Comparison of ENCODE assay signal across 6 cellular contexts in genomic region chr2:200201839-200202238, GRCh38.
DNase-seq lines count a peak whose midpoint lies in the region; TF ChIP-seq lines count a peak whose summit lies in the region.
"Not testable (repeated sequence)": the region's sequence is repeated elsewhere in the genome, so short reads cannot be mapped to it uniquely, and the experiment has no call there.

No MANE protein-coding gene starts in this region.

- POLR2A ChIA-PET in HEK293 (lab: Yijun Ruan, JAX), result not testable (repeated sequence)

- peaks cover 31% of the 10 kb centered on the region for H3K9me3 Mint-ChIP-seq in endodermal cell
- peaks cover 11% of the 10 kb centered on the region for H3K9me3 Mint-ChIP-seq in neural progenitor cell

- H3K4me3 ChIP-seq in HEK293 (ENCODE audit: low read depth, low read length); HUES64 (ENCODE audit: low read length); neural progenitor cell: not testable (repeated sequence)
- H3K4me3 ChIP-seq in endodermal cell (ENCODE audit: low read length), result peak overlapping the region; percentile 60
- peak overlapping the region; percentile 11; the same call in 1 of the 2 replicates for H3K4me3 ChIP-seq in iPS-20b (ENCODE audit: low read length)

- H3K36me3 Mint-ChIP-seq in endodermal cell (ENCODE audit: low read depth); neural progenitor cell: not testable (repeated sequence)

- H3K36me3 ChIP-seq in ES-I3 (ENCODE audit: insufficient read depth, low read length); HEK293 (ENCODE audit: control insufficient read depth in 2 of 2, insufficient read depth in 1 of 2, low read length in 2 of 2); HUES64 (ENCODE audit: insufficient read depth, low read length); endodermal cell (ENCODE audit: control insufficient read depth, insufficient read depth, low read length); iPS-20b (ENCODE audit: insufficient read depth, low read depth, low read length); neural progenitor cell: not testable (repeated sequence)

- not testable (repeated sequence) for TF ChIP-seq CTCF in HEK293 (tag by site-specific recombination; IDR thresholded peaks at IDR 0.05); endodermal cell (conservative IDR thresholded peaks at IDR 0.05); neural progenitor cell (IDR thresholded peaks at IDR 0.05)

- H3K27ac ChIP-seq in HEK293 (ENCODE audit: extremely low read depth, low read depth, low read length); endodermal cell (ENCODE audit: low read depth, low read length); neural progenitor cell: not testable (repeated sequence)
- H3K27ac ChIP-seq in HUES64 (ENCODE audit: low read depth, low read length) (peak overlapping the region; percentile 94), iPS-20b (ENCODE audit: low read length) (peak overlapping the region; percentile 54)

- not testable (repeated sequence) for H3K79me2 ChIP-seq in neural progenitor cell (ENCODE audit: low read depth)

- peak overlapping the region; percentile 17 for H3K4me3 Mint-ChIP-seq in endodermal cell
- H3K4me3 Mint-ChIP-seq in neural progenitor cell, result not testable (repeated sequence)

- H3K4me2 ChIP-seq in neural progenitor cell, result not testable (repeated sequence)

- not testable (repeated sequence) for H2AFZ ChIP-seq in neural progenitor cell (replicated peaks)

- not testable (repeated sequence) for H3F3A ChIP-seq in neural progenitor cell (ENCODE audit: low read depth)

- peaks cover 39% of the 10 kb centered on the region for H3K4me1 Mint-ChIP-seq in endodermal cell
- H3K4me1 Mint-ChIP-seq in neural progenitor cell, result peaks cover 11% of the 10 kb centered on the region

- H3K9me3 ChIP-seq in ES-I3 (ENCODE audit: control insufficient read depth, insufficient read depth, low read length); HEK293 (ENCODE audit: control insufficient read depth, insufficient read depth, low read depth, low read length); HUES64 (ENCODE audit: insufficient read depth, low read depth, low read length); endodermal cell (ENCODE audit: control insufficient read depth, low read length); iPS-20b (ENCODE audit: insufficient read depth, low read depth, low read length); neural progenitor cell (ENCODE audit: low read depth): not testable (repeated sequence)

- DNase-seq in endodermal cell (peak; percentile 85), neural progenitor cell (ENCODE audit: low spot score) (peak; percentile 6)

- 43% methylated on average over 4 of the region's 4 CpGs for WGBS in HUES64
- 47 to 71% methylated on average over 2 to 4 of the region's 4 CpGs for WGBS in endodermal cell (ENCODE audit: insufficient coverage in 1 of 2, insufficient read length in 1 of 2), 2 experiments

- H3K9ac ChIP-seq in ES-I3 (ENCODE audit: low read depth, low read length) (peak overlapping the region; percentile 36; the same call in 1 of the 2 replicates), HUES64 (ENCODE audit: low read depth, low read length) (peak overlapping the region; percentile 68), endodermal cell (ENCODE audit: extremely low read depth, low read length, poor library complexity, severe bottlenecking) (peak overlapping the region; percentile 25), iPS-20b (ENCODE audit: low read depth, low read length) (peak overlapping the region; percentile 66; the same call in 1 of the 2 replicates)
- H3K9ac ChIP-seq in neural progenitor cell, result not testable (repeated sequence)

- not testable (repeated sequence) for H3K27me3 ChIP-seq in HUES64 (ENCODE audit: insufficient read depth, low read length); endodermal cell (ENCODE audit: control insufficient read depth, insufficient read depth, low read length, poor library complexity, severe bottlenecking); iPS-20b (ENCODE audit: insufficient read depth, low read length); neural progenitor cell

- not testable (repeated sequence) for H3K27me3 Mint-ChIP-seq in endodermal cell (ENCODE audit: insufficient read depth); neural progenitor cell (ENCODE audit: insufficient read depth, low read depth)

- CTCF ChIA-PET in HEK293 (lab: Yijun Ruan, JAX), result not testable (repeated sequence)

- H4K20me1 ChIP-seq in neural progenitor cell (ENCODE audit: low read depth), result not testable (repeated sequence)

- H3K27ac Mint-ChIP-seq in endodermal cell (peak overlapping the region; percentile 98), neural progenitor cell (peak overlapping the region; percentile 39)

- H3K4me1 ChIP-seq in ES-I3 (ENCODE audit: insufficient read depth, low read length), result peaks cover 29% of the 10 kb centered on the region
- H3K4me1 ChIP-seq in HEK293 (ENCODE audit: control insufficient read depth, insufficient read depth, low read length); endodermal cell (ENCODE audit: control insufficient read depth, insufficient read depth, low read length): not testable (repeated sequence)
- H3K4me1 ChIP-seq in HUES64 (ENCODE audit: insufficient read depth, low read length), result peaks cover 31% of the 10 kb centered on the region
- peaks cover 27% of the 10 kb centered on the region; the same call in 1 of the 2 replicates for H3K4me1 ChIP-seq in iPS-20b (ENCODE audit: insufficient read depth, low read length)
- H3K4me1 ChIP-seq in neural progenitor cell, result peaks cover 20% of the 10 kb centered on the region

TF ChIP-seq in HEK293, 187 proteins besides CTCF, POLR2A, EP300 and RAD21:
- TF ChIP-seq KLF1 (tag by site-specific recombination; IDR thresholded peaks at IDR 0.05), result peak; percentile 51
- TF ChIP-seq GLIS1 (tag by site-specific recombination; IDR thresholded peaks at IDR 0.05), result peak; percentile 24; the same call in 1 of the 2 replicates
